Comparison of ENCODE assay signal across 11 cellular contexts in the genomic region with DNA sequence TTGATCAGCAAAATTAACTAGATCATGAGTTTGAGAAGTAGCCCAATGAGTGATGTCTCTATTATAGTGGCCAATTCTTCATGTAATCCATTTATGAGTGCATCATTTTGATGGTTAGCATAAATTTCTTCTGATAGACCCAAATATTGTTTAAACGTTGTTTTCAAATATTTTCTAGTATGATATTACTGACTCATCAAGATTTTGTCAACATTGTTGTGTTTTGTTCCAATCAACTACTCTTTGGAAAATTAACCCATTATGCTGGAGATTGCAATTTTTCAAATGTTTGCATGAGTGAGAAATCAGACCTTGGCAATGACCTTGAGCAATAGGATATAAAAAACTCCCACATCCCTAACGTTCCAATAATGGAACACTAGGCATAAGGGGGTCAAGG.
"Had no signal": no experiment of that assay in that cellular context is flagged by ENCODE, and none has a peak within 500 bp of the region (broad histone marks: within the 10 kb centered on the region; RNA-seq: fewer than 3 reads in every experiment).

No MANE protein-coding gene starts in this region.

- H2AFZ ChIP-seq: GM23248, GM23338 had no signal

- H3K9ac ChIP-seq: GM23248 had no signal

- H3K4me1 ChIP-seq: HAP-1 had no signal

- H3K36me3 ChIP-seq: HAP-1 had no signal

- DNase-seq: GM23248, GOT3, H7, H9, HCEC 1CT, HFFc6 had no signal

- H3K4me2 ChIP-seq: GM23338 had no signal

- H3K9me3 ChIP-seq: HAP-1 had no signal

- H3K4me3 ChIP-seq: GM23248, GM23338, HAP-1 had no signal

- FAIRE-seq: H1, H54 had no signal

- ATAC-seq: GM23338, HCT116 had no signal

- H3K27ac ChIP-seq: GM23248 had no signal
